ENCODE assay signal across 8 cellular contexts in genomic region chr22:41021655-41022454, GRCh38.
DNase-seq lines count a peak whose midpoint lies in the region; ATAC-seq, FAIRE-seq and TF ChIP-seq lines count a peak whose summit lies in the region.

No MANE protein-coding gene starts in this region.

- H3K4me1 ChIP-seq in DND-41 (ENCODE audit: insufficient read depth, low read length) (peaks cover 26% of the 10 kb centered on the region), GM23338 (ENCODE audit: insufficient read depth) (peaks cover 13% of the 10 kb centered on the region), keratinocyte (ENCODE audit: control insufficient read depth, extremely low read depth, insufficient read depth, low read length) (peaks cover 12% of the 10 kb centered on the region)

- peak overlapping the region; percentile 99 for H3K27ac Mint-ChIP-seq in GM23338

- ATAC-seq in DND-41 (ENCODE audit: insufficient read depth, low read depth) (peak; percentile 53), GM23338 (peak; percentile 67), GM18870 (IDR thresholded peaks at IDR 0.05; ENCODE audit: unreplicated experiment) (no peak)

- TF ChIP-seq POLR2A in NB4 (IDR thresholded peaks at IDR 0.05; ENCODE audit: extremely low read depth, insufficient read length) = peak; percentile 50

- TF ChIP-seq CTCF in DND-41 (IDR thresholded peaks at IDR 0.05; ENCODE audit: borderline replicate concordance, extremely low read depth, low read length, poor library complexity, severe bottlenecking) = no peak
- no peak; a peak in 1 of 4 replicates for TF ChIP-seq CTCF in GM23338 (conservative IDR thresholded peaks at IDR 0.05; ENCODE audit: low read depth in 2 of 2)
- no peak for TF ChIP-seq CTCF in NB4 (IDR thresholded peaks at IDR 0.05; ENCODE audit: low read depth, low read length)
- TF ChIP-seq CTCF in cardiac fibroblast (IDR thresholded peaks at IDR 0.05; ENCODE audit: low read depth, low read length) = no peak
- peak in 1 of 3 experiments; percentile 34 for TF ChIP-seq CTCF in keratinocyte (optimal IDR thresholded peaks at IDR 0.05 in 1 of 3, IDR thresholded peaks at IDR 0.05 in 1 of 3, conservative IDR thresholded peaks at IDR 0.05 in 1 of 3; ENCODE audit: extremely low read depth in 1 of 3, insufficient read depth in 2 of 3, low read length in 3 of 3)

- H3F3A ChIP-seq in GM23338 (replicated peaks; ENCODE audit: low read depth) = peaks cover 12% of the 10 kb centered on the region

- no peaks in the 10 kb centered on the region for H3K9me2 ChIP-seq in GM23338 (ENCODE audit: insufficient read depth)

- H3K9me1 ChIP-seq in keratinocyte (ENCODE audit: control insufficient read depth, extremely low read depth, insufficient read depth, low read length) = no peaks in the 10 kb centered on the region

- H3K9me3 ChIP-seq in DND-41 (ENCODE audit: insufficient read depth, low read length, severe bottlenecking) (no peaks in the 10 kb centered on the region), keratinocyte (ENCODE audit: control insufficient read depth, low read depth, low read length) (no peaks in the 10 kb centered on the region)

- H2AFZ ChIP-seq in DND-41 (ENCODE audit: low read depth, low read length) = peak overlapping the region; percentile 94
- H2AFZ ChIP-seq in GM23338 = peak overlapping the region; percentile 96
- peak overlapping the region; percentile 94 for H2AFZ ChIP-seq in keratinocyte (ENCODE audit: control insufficient read depth, low read length)

- H4K20me1 ChIP-seq in DND-41 (ENCODE audit: insufficient read depth, low read length) (no peaks in the 10 kb centered on the region), GM23338 (replicated peaks; ENCODE audit: insufficient read depth) (no peaks in the 10 kb centered on the region), keratinocyte (ENCODE audit: control insufficient read depth, extremely low read depth, insufficient read depth, low read length) (no peaks in the 10 kb centered on the region)

- DNase-seq in DND-41 (peak; percentile 69), GM23338 (ENCODE audit: low spot score) (peak; percentile 77), NB4 (ENCODE audit: low read depth) (peak; percentile 87), UCSD-AML1 (lab: John Stamatoyannopoulos, UW; ENCODE audit: unreplicated experiment) (peak; percentile 65), cardiac fibroblast (ENCODE audit: low read depth in 2 of 2) (peak; percentile 34 to 69), keratinocyte (ENCODE audit: low read depth, low spot score) (no peak)
- peak; percentile 14 to 45 (median 16) for DNase-seq in stimulated activated CD4-positive, alpha-beta T cell treated with anti-CD3 and anti-CD28 coated beads, Interleukin-12 subunit alpha, Interleukin-12 subunit beta, amount 100 ng/mL, for 48 hours (ENCODE audit: low read depth in 2 of 3, low spot score in 1 of 3)

- no peak for FAIRE-seq in keratinocyte (lab: Jason Lieb, UNC)

- H3K27me3 Mint-ChIP-seq in GM23338 (ENCODE audit: insufficient read depth, low read depth, poor library complexity) = peaks cover 8% of the 10 kb centered on the region

- peak overlapping the region; percentile 95 for H3K4me3 Mint-ChIP-seq in GM23338

- H3K27ac ChIP-seq in DND-41 (ENCODE audit: low read length) = peak overlapping the region; percentile 73
- peak overlapping the region; percentile 99 for H3K27ac ChIP-seq in GM23338 (ENCODE audit: low read depth)
- H3K27ac ChIP-seq in keratinocyte (ENCODE audit: control insufficient read depth, insufficient read depth, low read length) = peak overlapping the region; percentile 79

- H3K4me2 ChIP-seq in DND-41 (ENCODE audit: insufficient read depth, low read length) (peak overlapping the region; percentile 99), GM23338 (peak overlapping the region; percentile 75), keratinocyte (ENCODE audit: control insufficient read depth, extremely low read depth, insufficient read depth, low read depth, low read length) (peak overlapping the region; percentile 100)

- no peaks in the 10 kb centered on the region for H3K79me2 ChIP-seq in DND-41 (ENCODE audit: insufficient read depth, low read length)
- H3K79me2 ChIP-seq in GM23338 (replicated peaks; ENCODE audit: insufficient read depth) = no peaks in the 10 kb centered on the region
- H3K79me2 ChIP-seq in keratinocyte (ENCODE audit: control insufficient read depth, insufficient read depth, low read length) = no peaks in the 10 kb centered on the region

- no peaks in the 10 kb centered on the region; the same call in 2 of the 3 replicates for H3K9me3 Mint-ChIP-seq in GM23338

- dilution Hi-C loops in keratinocyte (cut with MboI; ENCODE audit: extremely low pct_ligation_motif_present, low sequenced_read_pairs) = no loop called here

- peaks cover 3% of the 10 kb centered on the region; the same call in 1 of the 3 replicates for H3K36me3 Mint-ChIP-seq in GM23338 (ENCODE audit: low read depth)

- H3K27me3 ChIP-seq in DND-41 (ENCODE audit: insufficient read depth, low read length, poor library complexity) (peaks cover 3% of the 10 kb centered on the region), GM23338 (ENCODE audit: insufficient read depth) (peaks cover 8% of the 10 kb centered on the region; the same call in 1 of the 2 replicates), keratinocyte (ENCODE audit: control insufficient read depth, extremely low read depth, insufficient read depth, low read length) (no peaks in the 10 kb centered on the region)

- H3K36me3 ChIP-seq in DND-41 (ENCODE audit: insufficient read depth, low read length) (no peaks in the 10 kb centered on the region), GM23338 (ENCODE audit: insufficient read depth) (no peaks in the 10 kb centered on the region), keratinocyte (ENCODE audit: control insufficient read depth in 2 of 2, extremely low read depth in 1 of 2, insufficient read depth in 2 of 2, low read length in 2 of 2) (no peaks in the 10 kb centered on the region)

- H3K4me3 ChIP-seq in DND-41 (ENCODE audit: low read depth in 1 of 2, low read length in 2 of 2) (peak overlapping the region; percentile 81 to 92), GM23338 (peak overlapping the region; percentile 83), NB4 (ENCODE audit: low read depth, low read length) (peak overlapping the region; percentile 75), cardiac fibroblast (replicated peaks in 1 of 2; ENCODE audit: low read depth in 2 of 2, low read length in 2 of 2) (peak overlapping the region; percentile 59 to 65), keratinocyte (ENCODE audit: control insufficient read depth in 2 of 3, extremely low read depth in 1 of 3, insufficient read depth in 2 of 3, low read depth in 1 of 3, low read length in 3 of 3) (peak overlapping the region; percentile 56 to 93 (median 77))

- peak overlapping the region; percentile 83 for H3K9ac ChIP-seq in DND-41 (ENCODE audit: low read depth, low read length)
- H3K9ac ChIP-seq in keratinocyte (ENCODE audit: control insufficient read depth, extremely low read depth, insufficient read depth, low read length) = peak overlapping the region; percentile 81

- H3K4me1 Mint-ChIP-seq in GM23338 = peaks cover 18% of the 10 kb centered on the region

TF ChIP-seq in GM23338, 12 proteins besides CTCF, POLR2A, EP300 and RAD21:
- TF ChIP-seq EZH2phosphoT487 (IDR thresholded peaks at IDR 0.05; ENCODE audit: unreplicated experiment) (no peak), EZH2 (IDR thresholded peaks at IDR 0.05; ENCODE audit: low read depth, unreplicated experiment) (no peak), POLR2AphosphoS5 (IDR thresholded peaks at IDR 0.05; ENCODE audit: low read depth) (peak; percentile 65; the same call in 1 of the 2 replicates)
TF ChIP-seq in GM23338: peak in this region for 1.
